8 cellular contexts compared by ENCODE assay signal in the genomic region with DNA sequence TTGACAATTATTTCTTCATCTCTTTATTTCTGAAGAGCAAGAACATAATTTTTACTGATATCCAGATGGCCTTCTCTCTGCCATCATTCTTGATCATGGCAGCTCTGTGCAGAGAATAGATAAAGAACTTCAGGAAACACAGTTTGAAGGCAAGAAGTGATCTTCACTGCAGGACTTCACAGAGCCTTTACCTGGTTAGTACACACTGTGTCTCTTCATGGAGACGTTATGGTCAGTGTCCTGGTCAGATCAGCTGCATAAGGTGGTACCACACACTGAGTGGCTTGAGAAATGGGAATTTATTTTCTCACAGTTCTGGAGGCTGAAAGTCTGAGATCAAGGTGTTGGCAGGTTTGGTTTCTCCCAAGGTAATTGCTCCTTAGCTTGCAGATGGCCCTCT.
"Had no signal": no experiment of that assay in that cellular context is flagged by ENCODE, and none has a peak within 500 bp of the region (broad histone marks: within the 10 kb centered on the region; RNA-seq: fewer than 3 reads in every experiment).

No MANE protein-coding gene starts in this region.

- H3K9ac ChIP-seq: GM23248 had no signal

- H3K9me3 ChIP-seq: HAP-1 had no signal

- H3K4me3 ChIP-seq: GM23248, HAP-1 had no signal

- FAIRE-seq: HTR-8/SVneo had no signal

- DNase-seq: GM23248, GOT3, H7, IMR-90, KBM-7 had no signal

- H3K4me1 ChIP-seq: HAP-1 had no signal

- H2AFZ ChIP-seq: GM23248 had no signal

- H3K36me3 ChIP-seq: HAP-1 had no signal

- ATAC-seq: HCT116 had no signal

- H3K27ac ChIP-seq: GM23248 had no signal
